Comparison of ENCODE assay signal across 8 cellular contexts in genomic region chr14:72893636-72894322, GRCh38. TPM values are rescaled to one million over a fixed set of nuclear protein-coding genes. Genes with fewer than 3 reads are reported as not detected.
DNase-seq lines count a peak whose midpoint lies in the region; ATAC-seq and TF ChIP-seq lines count a peak whose summit lies in the region.

DPF3 (minus strand) TSS chr14:72894101; CDS start chr14:72894088, 13 bp downstream.

- no peaks in the 10 kb centered on the region for H3K9me3 ChIP-seq in SK-N-MC (ENCODE audit: low read depth, low read length)

- no peaks in the 10 kb centered on the region for H3K36me3 ChIP-seq in SK-N-MC (ENCODE audit: insufficient read depth, low read length)

- peak; percentile 73 for DNase-seq in GDM1 (lab: John Stamatoyannopoulos, UW)
- DNase-seq in NB4 (ENCODE audit: low read depth), result peak; percentile 94
- peak; percentile 66 for DNase-seq in SK-N-MC (ENCODE audit: low read depth, low spot score)
- DNase-seq in activated naive CD4-positive, alpha-beta T cell treated with anti-CD3 and anti-CD28 coated beads, Interleukin-2, amount 50 U/mL, for 16 hours, result peak; percentile 94
- peak; percentile 82 for DNase-seq in glomerular endothelial cell (ENCODE audit: extremely low read depth, low read depth, low spot score)
- DNase-seq in nucleus accumbens (lab: John Stamatoyannopoulos, UW), result peak; percentile 45 to 97 (median 92)
- DNase-seq in superior temporal gyrus (ENCODE audit: extremely low spot score), result peak; percentile 98

- peak within 1 kb of the TSS; percentile 68 for H3K9ac ChIP-seq in SK-N-MC (ENCODE audit: insufficient read length)

- peak; percentile 98 for ATAC-seq in HG02588 (IDR thresholded peaks at IDR 0.05; ENCODE audit: unreplicated experiment)

- H3K4me3 ChIP-seq in NB4 (ENCODE audit: low read depth, low read length) (peak within 1 kb of the TSS; percentile 73), SK-N-MC (peak within 1 kb of the TSS; percentile 91)

- no peak for TF ChIP-seq POLR2A in NB4 (IDR thresholded peaks at IDR 0.05; ENCODE audit: extremely low read depth, insufficient read length)

- peak within 1 kb of the TSS; percentile 26; the same call in 1 of the 2 replicates for H3K27ac ChIP-seq in SK-N-MC

- no peak for TF ChIP-seq CTCF in NB4 (IDR thresholded peaks at IDR 0.05; ENCODE audit: low read depth, low read length)

RNA-seq across cellular contexts. Expression of gene DPF3, which starts in this region (rescaled TPM):
- 6.2 TPM in 2 replicates for total RNA-seq in glomerular endothelial cell

Comparison
In these comparisons a context has a peak if more than half of its experiments do, and no peak if none do; other contexts are left out.
1. Peak in every context shown above with its lines: DNase-seq, ATAC-seq, H3K4me3 ChIP-seq and H3K27ac ChIP-seq.